ENCODE assay signal across 9 cellular contexts in genomic region chr2:233055362-233055761, GRCh38. TPM values are rescaled to one million over a fixed set of nuclear protein-coding genes. Genes with fewer than 3 reads are reported as not detected.
"Had no signal": no experiment of that assay in that cellular context is flagged by ENCODE, and none has a peak within 500 bp of the region (broad histone marks: within the 10 kb centered on the region; RNA-seq: fewer than 3 reads in every experiment).

No MANE protein-coding gene starts in this region.

- H3K27ac ChIP-seq: HL-60, KMS-11 had no signal

- ATAC-seq: HepG2 had no signal

- DNase-seq: IMR-90, KBM-7, KG1 had no signal

- H3K4me2 ChIP-seq: KMS-11 had no signal

- H3K27me3 Mint-ChIP-seq: IgD-negative memory B cell had no signal

- FAIRE-seq: HepG2, HTR-8/SVneo had no signal

- H3K9ac ChIP-seq: KMS-11 had no signal

RNA-seq across cellular contexts. Expression of gene NEU2, which starts 22.9 kb away (rescaled TPM):
- total RNA-seq: HepG2, HT-29, IMR-90 had no signal
- polyA plus RNA-seq: HepG2, IgD-negative memory B cell, IMR-90 had no signal

RNA-seq across cellular contexts. Expression of gene NGEF, which starts 42.3 kb away (rescaled TPM):
- polyA plus RNA-seq: IgD-negative memory B cell had no signal
